In the genomic region with DNA sequence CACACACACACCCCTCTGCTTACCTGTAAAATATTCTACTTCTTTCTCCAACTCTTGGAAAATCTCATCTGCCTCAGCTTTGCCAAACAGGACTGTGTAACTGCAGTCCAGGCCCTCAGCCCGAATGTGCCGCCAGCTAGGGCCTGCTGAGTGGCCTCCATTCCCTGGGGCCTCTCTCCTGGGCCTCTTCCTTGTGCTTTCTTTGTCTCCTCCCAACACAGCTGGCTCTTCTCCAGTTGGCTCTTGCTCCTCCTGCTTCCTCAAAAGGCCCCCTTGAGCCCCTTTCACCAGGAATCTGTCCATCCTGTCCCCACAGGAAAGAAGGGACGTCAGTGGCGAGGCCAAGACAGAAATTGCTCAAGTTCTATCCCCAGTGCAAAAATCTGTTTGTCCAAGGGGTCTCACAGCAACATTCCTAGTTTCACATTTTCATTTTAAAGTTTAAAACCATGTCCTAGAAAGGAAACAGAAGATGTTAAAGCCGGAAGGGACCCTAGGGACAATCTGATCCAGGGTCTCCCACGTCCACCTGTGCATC, we compare ENCODE assay signal across 8 cellular contexts. TPM values are rescaled to one million over a fixed set of nuclear protein-coding genes. Genes with fewer than 3 reads are reported as not detected.
DNase-seq lines count a peak whose midpoint lies in the region; ATAC-seq, FAIRE-seq and TF ChIP-seq lines count a peak whose summit lies in the region.

No MANE protein-coding gene starts in this region.

- FAIRE-seq in bronchial epithelial cell (lab: Jason Lieb, UNC): no peak

- TF ChIP-seq CTCF in BE2C (IDR thresholded peaks at IDR 0.05; ENCODE audit: low read depth, low read length): no peak
- TF ChIP-seq CTCF in bronchial epithelial cell (IDR thresholded peaks at IDR 0.05; ENCODE audit: insufficient read depth, low read length, severe bottlenecking): no peak
- TF ChIP-seq CTCF in natural killer cell (IDR thresholded peaks at IDR 0.05): no peak

- no peak for ATAC-seq in natural killer cell
- no peak for ATAC-seq in GM18502 (IDR thresholded peaks at IDR 0.05; ENCODE audit: poor library complexity, unreplicated experiment)
- no peak for ATAC-seq in GM18867 (IDR thresholded peaks at IDR 0.05; ENCODE audit: unreplicated experiment)

- no peaks in the 10 kb centered on the region for H3K27me3 Mint-ChIP-seq in natural killer cell (ENCODE audit: low read depth in 2 of 2)

- peaks cover 24 to 26% of the 10 kb centered on the region in 2 donors for H3K4me1 Mint-ChIP-seq in natural killer cell

- peaks cover 31% of the 10 kb centered on the region for H3K36me3 ChIP-seq in BE2C
- peaks cover 10% of the 10 kb centered on the region for H3K36me3 ChIP-seq in bronchial epithelial cell (ENCODE audit: control insufficient read depth, insufficient read depth, low read length)

- in situ Hi-C loops in KBM-7 (cut with MboI; ENCODE audit: low pct_unique_long_range_greater_than_20kb, low sequenced_read_pairs): no loop called here

- H3K27me3 ChIP-seq in BE2C (no peaks in the 10 kb centered on the region), bronchial epithelial cell (ENCODE audit: control insufficient read depth, insufficient read depth, low read length) (no peaks in the 10 kb centered on the region)

- intact Hi-C loops in natural killer cell (cut with micrococcal nuclease): loop anchor here (1.0 to 10.0 kb wide), 7 partner anchors 39 to 529 kb away; a partner anchor contains a TSS

- H3K9me3 Mint-ChIP-seq in natural killer cell: no peaks in the 10 kb centered on the region

- H3K36me3 Mint-ChIP-seq in natural killer cell: no peaks in the 10 kb centered on the region

- DNase-seq in BE2C (no peak), KBM-7 (peak; percentile 32), bronchial epithelial cell (ENCODE audit: low read depth) (no peak), natural killer cell (no peak), SHP77 (lab: John Stamatoyannopoulos, UW) (no peak), NCI-H1930 (lab: John Stamatoyannopoulos, UW) (no peak)

- no peaks in the 10 kb centered on the region for H3K4me1 ChIP-seq in BE2C

- peak overlapping the region; percentile 86 for H3K4me3 Mint-ChIP-seq in natural killer cell

- H3K9me3 ChIP-seq in BE2C: no peaks in the 10 kb centered on the region

- H3K4me3 ChIP-seq in BE2C (ENCODE audit: low read depth, low read length) (peak overlapping the region; percentile 60), bronchial epithelial cell (ENCODE audit: low read depth, low read length) (peak overlapping the region; percentile 54)

- peak overlapping the region; percentile 90 to 93 for H3K27ac Mint-ChIP-seq in natural killer cell

RNA-seq across cellular contexts. Expression of a gene that starts 0.7 kb away (rescaled TPM):
- 131 TPM for polyA plus RNA-seq in BE2C (2012; ENCODE audit: insufficient read depth, insufficient read length, low read depth)
- total RNA-seq in bronchial epithelial cell: 24.6 and 47.9 TPM in 2 replicates
- 10 to 100 TPM; 10.9 to 12.6 (median 11.9) TPM for total RNA-seq in natural killer cell

RNA-seq across cellular contexts. Expression of a gene that starts 4.8 kb away (rescaled TPM):
- polyA plus RNA-seq in BE2C (2012; ENCODE audit: insufficient read depth, insufficient read length, low read depth): 13.2 TPM
- total RNA-seq in bronchial epithelial cell (14.8 and 24.2 TPM in 2 replicates), natural killer cell (10 to 100 TPM in 1 of 3 donors, 1 to 10 TPM in 2; 8.7 to 10.7 (median 9.6) TPM)

RNA-seq across cellular contexts. Expression of a gene that starts 23.8 kb away (rescaled TPM):
- 3.0 TPM for polyA plus RNA-seq in BE2C (2012; ENCODE audit: insufficient read depth, insufficient read length, low read depth)
- total RNA-seq in bronchial epithelial cell (0.79 and 1.4 TPM in 2 replicates), natural killer cell (10 to 100 TPM in 1 of 3 donors, 1 to 10 TPM in 2; 4.1 to 14.3 (median 8.4) TPM)

RNA-seq across cellular contexts. Expression of a gene that starts 40.2 kb away (rescaled TPM):
- 26.4 TPM for polyA plus RNA-seq in BE2C (2012; ENCODE audit: insufficient read depth, insufficient read length, low read depth)
- total RNA-seq in bronchial epithelial cell (3.9 and 4.5 TPM in 2 replicates), natural killer cell (10 to 100 TPM; 18.4 to 20.8 (median 20.1) TPM)
